28 cellular contexts compared by ENCODE assay signal in the genomic region with DNA sequence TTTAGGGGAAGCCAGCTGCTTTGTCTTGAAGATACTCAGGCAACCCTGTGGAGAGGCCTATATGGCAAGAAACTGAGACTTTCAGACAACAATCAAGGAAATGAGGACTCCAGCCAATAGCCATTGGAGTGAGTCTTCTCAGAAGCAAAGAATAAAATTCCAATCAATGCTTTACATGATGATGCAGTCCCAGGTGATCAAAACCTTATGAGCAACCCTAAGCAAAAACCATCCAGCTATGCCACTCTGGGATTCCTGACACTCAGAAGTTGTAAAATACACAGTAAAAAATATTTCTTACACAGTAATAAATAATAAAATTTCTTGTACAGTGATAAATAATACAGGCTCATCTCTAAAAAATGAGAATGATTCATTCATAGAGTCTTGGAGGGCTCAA.
"Had no signal": no experiment of that assay in that cellular context is flagged by ENCODE, and none has a peak within 500 bp of the region (broad histone marks: within the 10 kb centered on the region; RNA-seq: fewer than 3 reads in every experiment).

No MANE protein-coding gene starts in this region.

- H3K9me3 ChIP-seq: body of pancreas, breast epithelium, MG63, Peyer's patch had no signal

- H3K27ac Mint-ChIP-seq: activated CD4-positive, alpha-beta T cell treated with anti-CD3 and anti-CD28 coated beads, Interleukin-2, amount 10 ng/mL, durations not matched to agents 24 days and 14 days; activated CD8-positive, alpha-beta T cell treated with anti-CD3 and anti-CD28 coated beads for 36 hours; activated naive CD8-positive, alpha-beta T cell treated with anti-CD3 and anti-CD28 coated beads for 36 hours; activated T-cell treated with anti-CD3 and anti-CD28 coated beads, Interleukin-2, amount 50 U/mL, for 72 hours; activated T-helper 17 cell treated with anti-CD3 and anti-CD28 coated beads, Interleukin-2, amount 50 U/mL, for 72 hours; T-helper 1 cell treated with Interleukin-12 subunit alpha and Interleukin-12 subunit beta and Interleukin-4 antibody, amounts not matched to agents 30 μg/mL and 1 μg/mL, for 36 hours; T-helper 2 cell treated with Interferon-gamma antibody and Interleukin-4, amounts not matched to agents 5 μg/mL and 100 μg/mL, for 36 hours had no signal

- H3K4me1 Mint-ChIP-seq: activated CD4-positive, alpha-beta T cell treated with anti-CD3 and anti-CD28 coated beads, Interleukin-2, amount 10 ng/mL, durations not matched to agents 24 days and 14 days; activated naive CD8-positive, alpha-beta T cell treated with anti-CD3 and anti-CD28 coated beads for 36 hours; activated T-helper 17 cell treated with anti-CD3 and anti-CD28 coated beads, Interleukin-2, amount 50 U/mL, for 72 hours had no signal

- DNase-seq: activated CD4-positive, alpha-beta T cell treated with anti-CD3 and anti-CD28 coated beads, Interleukin-2, amount 10 ng/mL, durations not matched to agents 24 days and 14 days; activated CD4-positive, alpha-beta T cell treated with anti-CD3 and anti-CD28 coated beads, Interleukin-2, amount 50 U/mL, for 4 hours; activated CD8-positive, alpha-beta T cell treated with anti-CD3 and anti-CD28 coated beads for 36 hours; activated effector memory CD4-positive, alpha-beta T cell treated with anti-CD3 and anti-CD28 coated beads, Interleukin-2, amount 50 U/mL, for 16 hours; activated naive CD4-positive, alpha-beta T cell; activated naive CD4-positive, alpha-beta T cell treated with anti-CD3 and anti-CD28 coated beads, Interleukin-2, amount 50 U/mL, for 16 hours; activated naive CD8-positive, alpha-beta T cell treated with anti-CD3 and anti-CD28 coated beads for 36 hours; activated T-cell treated with anti-CD3 and anti-CD28 coated beads, Interleukin-2, amount 50 U/mL, for 1 hour; activated T-cell treated with anti-CD3 and anti-CD28 coated beads, Interleukin-2, amount 50 U/mL, for 72 hours; body of pancreas; cerebellar nuclear complex; Kasumi-1; MG63; NCI-H1048; NCI-H1105 treated with DMSO at 0.1 percent for 48 hours; NCI-H1436 treated with DMSO at 0.1 percent for 48 hours; NCI-H1694 treated with DMSO at 0.1 percent for 48 hours; NCI-H2029; NCI-H345; NCI-H524 treated with DMSO at 0.1 percent for 48 hours; PC-3; Peyer's patch; RPMI8226; SIG-M5 had no signal

- H3K27me3 ChIP-seq: body of pancreas, breast epithelium, MG63, Peyer's patch had no signal

- H3K27me3 Mint-ChIP-seq: activated CD4-positive, alpha-beta T cell treated with anti-CD3 and anti-CD28 coated beads, Interleukin-2, amount 10 ng/mL, durations not matched to agents 24 days and 14 days; activated CD8-positive, alpha-beta T cell treated with anti-CD3 and anti-CD28 coated beads for 36 hours; activated naive CD8-positive, alpha-beta T cell treated with anti-CD3 and anti-CD28 coated beads for 36 hours; activated T-helper 17 cell treated with anti-CD3 and anti-CD28 coated beads, Interleukin-2, amount 50 U/mL, for 72 hours had no signal

- ATAC-seq: activated CD8-positive, alpha-beta T cell treated with anti-CD3 and anti-CD28 coated beads for 36 hours; activated T-cell treated with anti-CD3 and anti-CD28 coated beads, Interleukin-2, amount 50 U/mL, for 72 hours; activated T-helper 17 cell treated with anti-CD3 and anti-CD28 coated beads, Interleukin-2, amount 50 U/mL, for 72 hours; body of pancreas; PC-3 had no signal

- H3K4me3 Mint-ChIP-seq: activated CD4-positive, alpha-beta T cell treated with anti-CD3 and anti-CD28 coated beads, Interleukin-2, amount 10 ng/mL, durations not matched to agents 24 days and 14 days; activated CD8-positive, alpha-beta T cell treated with anti-CD3 and anti-CD28 coated beads for 36 hours; activated naive CD8-positive, alpha-beta T cell treated with anti-CD3 and anti-CD28 coated beads for 36 hours; activated T-cell treated with anti-CD3 and anti-CD28 coated beads, Interleukin-2, amount 50 U/mL, for 72 hours; activated T-helper 17 cell treated with anti-CD3 and anti-CD28 coated beads, Interleukin-2, amount 50 U/mL, for 72 hours; T-helper 1 cell treated with Interleukin-12 subunit alpha and Interleukin-12 subunit beta and Interleukin-4 antibody, amounts not matched to agents 30 μg/mL and 1 μg/mL, for 36 hours; T-helper 2 cell treated with Interferon-gamma antibody and Interleukin-4, amounts not matched to agents 5 μg/mL and 100 μg/mL, for 36 hours had no signal

- H3K36me3 Mint-ChIP-seq: activated naive CD8-positive, alpha-beta T cell treated with anti-CD3 and anti-CD28 coated beads for 36 hours had no signal

- H3K4me3 ChIP-seq: body of pancreas, breast epithelium, MG63, Peyer's patch had no signal

- H3K4me1 ChIP-seq: body of pancreas, breast epithelium, Peyer's patch had no signal

- H3K9me3 Mint-ChIP-seq: activated CD8-positive, alpha-beta T cell treated with anti-CD3 and anti-CD28 coated beads for 36 hours; activated naive CD8-positive, alpha-beta T cell treated with anti-CD3 and anti-CD28 coated beads for 36 hours; activated T-helper 17 cell treated with anti-CD3 and anti-CD28 coated beads, Interleukin-2, amount 50 U/mL, for 72 hours; T-helper 1 cell treated with Interleukin-12 subunit alpha and Interleukin-12 subunit beta and Interleukin-4 antibody, amounts not matched to agents 30 μg/mL and 1 μg/mL, for 36 hours; T-helper 2 cell treated with Interferon-gamma antibody and Interleukin-4, amounts not matched to agents 5 μg/mL and 100 μg/mL, for 36 hours had no signal

- H3K27ac ChIP-seq: body of pancreas, breast epithelium, Peyer's patch had no signal

- H3K36me3 ChIP-seq: breast epithelium, MG63, Peyer's patch had no signal
